In genomic region chr12:54358620-54358944, GRCh38 we compare ENCODE assay signal across 8 cellular contexts. TPM values are rescaled to one million over a fixed set of nuclear protein-coding genes. Genes with fewer than 3 reads are reported as not detected.
A peak's percentile ranks its signal among the peaks of the same experiment; 100 is the strongest.
DNase-seq lines count a peak whose midpoint lies in the region; ATAC-seq and TF ChIP-seq lines count a peak whose summit lies in the region.

No MANE protein-coding gene starts in this region.

- no peak overlapping the region for H3K4me3 Mint-ChIP-seq in nephron progenitor cell

- H3K36me3 ChIP-seq in BLaER1: no peaks in the 10 kb centered on the region
- H3K36me3 ChIP-seq in MM.1S (replicated peaks; ENCODE audit: insufficient read depth, low read length): no peaks in the 10 kb centered on the region
- no peaks in the 10 kb centered on the region for H3K36me3 ChIP-seq in esophagus (ENCODE audit: control insufficient read depth in 2 of 2, insufficient read depth in 2 of 2, low read length in 1 of 2)
- no peaks in the 10 kb centered on the region for H3K36me3 ChIP-seq in osteoblast (ENCODE audit: insufficient read depth, low read length)

- H3K27ac Mint-ChIP-seq in nephron progenitor cell: no peak overlapping the region

- no peaks in the 10 kb centered on the region for H3K9me2 ChIP-seq in MM.1S (replicated peaks; ENCODE audit: insufficient read depth, low read length)

- H3K27me3 Mint-ChIP-seq in nephron progenitor cell (ENCODE audit: low read depth, poor library complexity): peaks cover 3% of the 10 kb centered on the region

- H2AFZ ChIP-seq in MM.1S (ENCODE audit: low read length) (peak overlapping the region; percentile 99), osteoblast (ENCODE audit: low read length) (peak overlapping the region; percentile 90)

- intact Hi-C loops in left colon (cut with DNase I, micrococcal nuclease): no loop called here

- no peak for ATAC-seq in HG02840 (IDR thresholded peaks at IDR 0.05; ENCODE audit: low FRiP score, unreplicated experiment)
- no peak for ATAC-seq in left colon

- H3K79me2 ChIP-seq in MM.1S (ENCODE audit: low read length) (no peaks in the 10 kb centered on the region), osteoblast (ENCODE audit: insufficient read depth, low read length) (no peaks in the 10 kb centered on the region)

- no peaks in the 10 kb centered on the region for H3K36me3 Mint-ChIP-seq in nephron progenitor cell (ENCODE audit: low read depth)

- peaks cover 2% of the 10 kb centered on the region; the same call in 1 of the 2 replicates for H3F3A ChIP-seq in MM.1S (ENCODE audit: insufficient read depth, low read length)

- H3K27me3 ChIP-seq in BLaER1 (no peaks in the 10 kb centered on the region), MM.1S (replicated peaks; ENCODE audit: insufficient read depth, low read length) (peaks cover 20% of the 10 kb centered on the region), esophagus (ENCODE audit: control insufficient read depth in 1 of 2, insufficient read depth in 2 of 2, low read length in 2 of 2) (no peaks in the 10 kb centered on the region), osteoblast (ENCODE audit: insufficient read depth, low read length) (no peaks in the 10 kb centered on the region)

- peaks cover 44% of the 10 kb centered on the region for H3K4me1 ChIP-seq in BLaER1
- peaks cover 11% of the 10 kb centered on the region for H3K4me1 ChIP-seq in MM.1S (ENCODE audit: low read length)
- no peaks in the 10 kb centered on the region for H3K4me1 ChIP-seq in esophagus (ENCODE audit: control insufficient read depth in 2 of 2, insufficient read depth in 2 of 2, low read length in 1 of 2)
- peaks cover 28% of the 10 kb centered on the region for H3K4me1 ChIP-seq in osteoblast (ENCODE audit: insufficient read depth, low read length)

- H3K4me2 ChIP-seq in BLaER1 (peak overlapping the region; percentile 94), MM.1S (ENCODE audit: low read depth, low read length) (peak overlapping the region; percentile 99), osteoblast (ENCODE audit: insufficient read depth, low read length) (peak overlapping the region; percentile 90)

- H3K4me1 Mint-ChIP-seq in nephron progenitor cell: no peaks in the 10 kb centered on the region

- no peak for DNase-seq in MM.1S
- peak; percentile 21 for DNase-seq in osteoblast (ENCODE audit: insufficient read length, low spot score, missing footprints)
- DNase-seq in nephron progenitor cell: no peak
- DNase-seq in NCI-H82 (lab: John Stamatoyannopoulos, UW): no peak
- DNase-seq in left colon: no peak

- H3K9ac ChIP-seq in BLaER1: peak overlapping the region; percentile 86
- peak overlapping the region; percentile 85 for H3K9ac ChIP-seq in MM.1S (ENCODE audit: low read length)

- TF ChIP-seq CTCF in MM.1S (IDR thresholded peaks at IDR 0.05; ENCODE audit: low read length) (no peak), osteoblast (IDR thresholded peaks at IDR 0.05; ENCODE audit: extremely low read depth, low read depth, low read length) (no peak), nephron progenitor cell (IDR thresholded peaks at IDR 0.05) (no peak)

- H3K9me3 Mint-ChIP-seq in nephron progenitor cell: no peaks in the 10 kb centered on the region

- WGBS in esophagus, 2 donors: 0 to 1% methylated on average over 7 of the region's 7 CpGs

- H3K9me3 ChIP-seq in BLaER1 (no peaks in the 10 kb centered on the region), MM.1S (replicated peaks; ENCODE audit: insufficient read depth, low read length) (no peaks in the 10 kb centered on the region), esophagus (ENCODE audit: control insufficient read depth in 2 of 2, insufficient read depth in 1 of 2, low read depth in 1 of 2, low read length in 1 of 2) (no peaks in the 10 kb centered on the region), osteoblast (ENCODE audit: low read depth, low read length) (no peaks in the 10 kb centered on the region)

- H3K4me3 ChIP-seq in BLaER1 (peak overlapping the region; percentile 76), MM.1S (ENCODE audit: low read length) (peak overlapping the region; percentile 98), esophagus (ENCODE audit: low read depth in 1 of 2, low read length in 2 of 2) (peak overlapping the region; percentile 66 to 72), osteoblast (ENCODE audit: insufficient read depth, low read length) (peak overlapping the region; percentile 88)

- H4K20me1 ChIP-seq in BLaER1: no peaks in the 10 kb centered on the region
- H4K20me1 ChIP-seq in MM.1S (ENCODE audit: insufficient read depth, low read length): no peaks in the 10 kb centered on the region
- H4K20me1 ChIP-seq in osteoblast (ENCODE audit: insufficient read depth, low read length): no peaks in the 10 kb centered on the region

- H3K27ac ChIP-seq in BLaER1: peak overlapping the region; percentile 85
- peak overlapping the region; percentile 21; the same call in 1 of the 2 replicates for H3K27ac ChIP-seq in MM.1S (ENCODE audit: low read length)
- peak overlapping the region; percentile 77 to 89 for H3K27ac ChIP-seq in esophagus (ENCODE audit: low read depth in 2 of 2, low read length in 1 of 2)
- peak overlapping the region; percentile 97 for H3K27ac ChIP-seq in osteoblast (ENCODE audit: low read depth, low read length)

RNA-seq across cellular contexts. Expression of gene GPR84, which starts 5.7 kb away (rescaled TPM):
- under 1 TPM; 0.29 TPM for polyA plus RNA-seq in esophagus
- total RNA-seq in osteoblast (0.36 TPM in 1 of 2 replicates, not detected in the other), left colon (under 1 TPM in 1 of 2 donors, not detected in 1; 0.50 TPM)

RNA-seq across cellular contexts. Expression of gene ZNF385A, which starts 26.0 kb away (rescaled TPM):
- polyA plus RNA-seq in esophagus: 10 to 100 TPM; 44.6 to 49.9 TPM
- total RNA-seq in osteoblast (0.72 and 0.88 TPM in 2 replicates), left colon (1 to 10 TPM; 4.0 to 8.3 TPM)

RNA-seq across cellular contexts. Expression of gene COPZ1, which starts 33.7 kb away (rescaled TPM):
- polyA plus RNA-seq in esophagus: 10 to 100 TPM; 48.8 to 85.0 TPM
- total RNA-seq in osteoblast (96.9 and 104 TPM in 2 replicates), left colon (100 to 1,000 TPM; 119 to 129 TPM)

RNA-seq across cellular contexts. Expression of gene NFE2, which starts 57.8 kb away (rescaled TPM):
- under 1 TPM; 0.08 to 0.09 TPM for polyA plus RNA-seq in esophagus
- total RNA-seq in osteoblast: 1.4 and 2.7 TPM in 2 replicates
- under 1 TPM; 0.14 to 0.18 TPM for total RNA-seq in left colon

Comparison
In these comparisons a context has a peak if more than half of its experiments do, and no peak if none do; other contexts are left out.
1. H3K27ac ChIP-seq: peak in every context shown above with its lines; median percentile 97 in osteoblast; 85 in BLaER1; 83 in esophagus; 21 in MM.1S.